Comparison of ENCODE assay signal across 22 cellular contexts in genomic region chr17:4127555-4127954, GRCh38.
"Had no signal": no experiment of that assay in that cellular context is flagged by ENCODE, and none has a peak within 500 bp of the region (broad histone marks: within the 10 kb centered on the region; RNA-seq: fewer than 3 reads in every experiment).

No MANE protein-coding gene starts in this region.

- DNase-seq: activated CD4-positive, alpha-beta T cell treated with anti-CD3 and anti-CD28 coated beads, Interleukin-2, amount 10 ng/mL, durations not matched to agents 24 days and 14 days; activated CD4-positive, CD25-positive, alpha-beta regulatory T cell; activated CD8-positive, alpha-beta memory T cell treated with anti-CD3 and anti-CD28 coated beads for 24 hours; activated CD8-positive, alpha-beta memory T cell treated with anti-CD3 and anti-CD28 coated beads, Interleukin-2, amount 50 U/mL, for 48 hours; activated naive CD4-positive, alpha-beta T cell; anterior cingulate cortex; caudate nucleus; colonic mucosa; immature natural killer cell; naive thymus-derived CD4-positive, alpha-beta T cell; right cardiac atrium; stimulated activated CD4-positive, alpha-beta T cell treated with anti-CD3 and anti-CD28 coated beads, Interleukin-15, amount 100 ng/mL, for 24 hours; stimulated activated CD4-positive, alpha-beta T cell treated with anti-CD3 and anti-CD28 coated beads, Interleukin-2, amount 100 ng/mL, for 48 hours; T-cell; T-helper 9 cell; testis had no signal

- H3K27ac ChIP-seq: colonic mucosa, neural progenitor cell, prostate gland, skin epidermis, testis had no signal

- H3K4me1 ChIP-seq: prostate gland, testis had no signal

- H3K9me3 Mint-ChIP-seq: activated CD4-positive, alpha-beta T cell treated with anti-CD3 and anti-CD28 coated beads, Interleukin-2, amount 10 ng/mL, durations not matched to agents 24 days and 14 days; immature natural killer cell; memory B cell; naive thymus-derived CD4-positive, alpha-beta T cell; neural progenitor cell; T-cell; type B pancreatic cell had no signal

- H3K27me3 Mint-ChIP-seq: activated CD4-positive, alpha-beta T cell treated with anti-CD3 and anti-CD28 coated beads, Interleukin-2, amount 10 ng/mL, durations not matched to agents 24 days and 14 days; brain; memory B cell; naive thymus-derived CD4-positive, alpha-beta T cell; T-cell; type B pancreatic cell had no signal

- H3K9ac ChIP-seq: neural progenitor cell had no signal

- H3K36me3 ChIP-seq: colonic mucosa, neural progenitor cell had no signal

- H3K27me3 ChIP-seq: colonic mucosa, neural progenitor cell, testis had no signal

- H3K9me3 ChIP-seq: colonic mucosa, prostate gland, testis had no signal

- H3K4me3 ChIP-seq: colonic mucosa, neural progenitor cell, prostate gland, skin epidermis, testis had no signal

- H3K27ac Mint-ChIP-seq: activated CD4-positive, alpha-beta T cell treated with anti-CD3 and anti-CD28 coated beads, Interleukin-2, amount 10 ng/mL, durations not matched to agents 24 days and 14 days; brain; neural progenitor cell; T-cell; type B pancreatic cell had no signal

- H3K4me3 Mint-ChIP-seq: activated CD4-positive, alpha-beta T cell treated with anti-CD3 and anti-CD28 coated beads, Interleukin-2, amount 10 ng/mL, durations not matched to agents 24 days and 14 days; brain; immature natural killer cell; memory B cell; naive thymus-derived CD4-positive, alpha-beta T cell; neural progenitor cell; T-cell; type B pancreatic cell had no signal
